Comparison of ENCODE assay signal across 24 cellular contexts in genomic region chr5:138169124-138169523, GRCh38. TPM values are rescaled to one million over a fixed set of nuclear protein-coding genes. Genes with fewer than 3 reads are reported as not detected.
"Had no signal": no experiment of that assay in that cellular context is flagged by ENCODE, and none has a peak within 500 bp of the region (broad histone marks: within the 10 kb centered on the region; RNA-seq: fewer than 3 reads in every experiment).

No MANE protein-coding gene starts in this region.

- H3K27ac ChIP-seq: colonic mucosa, coronary artery, dorsolateral prefrontal cortex, epithelial cell of prostate, esophagus muscularis mucosa, esophagus squamous epithelium, gastrocnemius medialis, heart left ventricle, heart right ventricle, hepatocyte had no signal

- H3K4me3 Mint-ChIP-seq: dendritic cell treated with granulocyte-macrophage colony-stimulating factor and Interleukin-4, amounts not matched to agents 40 ng/mL and 50 ng/mL, for 4 days; effector memory CD8-positive, alpha-beta T cell; endodermal cell had no signal

- H3K9me3 ChIP-seq: colonic mucosa, esophagus muscularis mucosa, esophagus squamous epithelium, gastrocnemius medialis, heart left ventricle, heart right ventricle had no signal

- ATAC-seq: effector memory CD8-positive, alpha-beta T cell; esophagus mucosa; gastrocnemius medialis; heart left ventricle; heart right ventricle had no signal

- H3K27me3 ChIP-seq: colonic mucosa, dorsolateral prefrontal cortex, esophagus muscularis mucosa, esophagus squamous epithelium, gastrocnemius medialis, heart left ventricle, heart right ventricle, hepatocyte had no signal

- H3K9me3 Mint-ChIP-seq: dendritic cell treated with granulocyte-macrophage colony-stimulating factor and Interleukin-4, amounts not matched to agents 40 ng/mL and 50 ng/mL, for 4 days; effector memory CD8-positive, alpha-beta T cell; endodermal cell had no signal

- H3K4me1 Mint-ChIP-seq: endodermal cell had no signal

- DNase-seq: colonic mucosa; cortex of kidney; dermis blood vessel endothelial cell; dorsolateral prefrontal cortex; effector CD4-positive, alpha-beta T cell; effector CD8-positive, alpha-beta T cell; effector memory CD4-positive, alpha-beta T cell; effector memory CD8-positive, alpha-beta T cell; endodermal cell; erythroblast; esophagus squamous epithelium; foreskin fibroblast; foreskin melanocyte; gastrocnemius medialis; glutamatergic neuron; head of caudate nucleus; heart left ventricle; heart right ventricle had no signal

- H3K4me1 ChIP-seq: colonic mucosa, esophagus squamous epithelium, gastrocnemius medialis, heart left ventricle, heart right ventricle had no signal

- H3K4me3 ChIP-seq: colonic mucosa, coronary artery, dorsolateral prefrontal cortex, esophagus muscularis mucosa, esophagus squamous epithelium, gastrocnemius medialis, heart left ventricle, heart right ventricle, hepatocyte had no signal

- H3K27ac Mint-ChIP-seq: dendritic cell treated with granulocyte-macrophage colony-stimulating factor and Interleukin-4, amounts not matched to agents 40 ng/mL and 50 ng/mL, for 4 days; effector memory CD8-positive, alpha-beta T cell; endodermal cell had no signal

RNA-seq across cellular contexts. Expression of gene NME5, which starts 29.9 kb away (rescaled TPM):
- total RNA-seq: colonic mucosa had no signal
